18 cellular contexts compared by ENCODE assay signal in genomic region chr3:69249001-69249400, GRCh38.
DNase-seq lines count a peak whose midpoint lies in the region; ATAC-seq and TF ChIP-seq lines count a peak whose summit lies in the region.
"Had no signal": no experiment of that assay in that cellular context is flagged by ENCODE, and none has a peak within 500 bp of the region (broad histone marks: within the 10 kb centered on the region; RNA-seq: fewer than 3 reads in every experiment).

No MANE protein-coding gene starts in this region.

- no peaks in the 10 kb centered on the region for H3K36me3 Mint-ChIP-seq in activated naive CD8-positive, alpha-beta T cell treated with anti-CD3 and anti-CD28 coated beads, Interleukin-2, amount 10 ng/mL, durations not matched to agents 7 days and 5 days
- H3K36me3 Mint-ChIP-seq in activated naive CD8-positive, alpha-beta T cell treated with anti-CD3 and anti-CD28 coated beads for 36 hours, result no peaks in the 10 kb centered on the region
- H3K36me3 Mint-ChIP-seq in brain, result peaks cover 5% of the 10 kb centered on the region
- no peaks in the 10 kb centered on the region for H3K36me3 Mint-ChIP-seq in type B pancreatic cell
- H3K36me3 Mint-ChIP-seq: memory B cell; stimulated activated naive B cell treated with anti-CD40 and anti-IgM and Interleukin-4, amounts not matched to agents 10 μg/mL and 1 μg/mL and 100 μg/mL, for 72 hours had no signal

- DNase-seq in activated naive CD8-positive, alpha-beta T cell treated with anti-CD3 and anti-CD28 coated beads, Interleukin-2, amount 10 ng/mL, durations not matched to agents 7 days and 5 days, result no peak
- DNase-seq in activated naive CD8-positive, alpha-beta T cell treated with anti-CD3 and anti-CD28 coated beads for 36 hours, result no peak
- DNase-seq in type B pancreatic cell (ENCODE audit: extremely low spot score, unreplicated experiment) (no peak), mucosa of descending colon (no peak), DMS79 treated with DMSO at 0.1 percent for 48 hours (lab: John Stamatoyannopoulos, UW) (no peak), NCI-H1417 treated with DMSO at 0.1 percent for 48 hours (lab: John Stamatoyannopoulos, UW) (no peak)
- DNase-seq: activated CD4-positive, alpha-beta T cell treated with anti-CD3 and anti-CD28 coated beads, Interleukin-2, amount 50 U/mL, for 4 hours; activated gamma-delta T cell treated with Interleukin-2 at 50 U/mL for 16 hours; effector memory CD8-positive, alpha-beta T cell; foreskin fibroblast; H9; NCI-H2029 treated with DMSO at 0.1 percent for 48 hours; NCI-H526 treated with DMSO at 0.1 percent for 48 hours; stimulated activated naive B cell treated with anti-CD40 and anti-IgM and Interleukin-4, amounts not matched to agents 10 μg/mL and 1 μg/mL and 100 μg/mL, for 72 hours had no signal

- no peaks in the 10 kb centered on the region for H3K9me3 Mint-ChIP-seq in activated naive CD8-positive, alpha-beta T cell treated with anti-CD3 and anti-CD28 coated beads, Interleukin-2, amount 10 ng/mL, durations not matched to agents 7 days and 5 days
- H3K9me3 Mint-ChIP-seq in activated naive CD8-positive, alpha-beta T cell treated with anti-CD3 and anti-CD28 coated beads for 36 hours, result no peaks in the 10 kb centered on the region
- H3K9me3 Mint-ChIP-seq in brain, result no peaks in the 10 kb centered on the region
- H3K9me3 Mint-ChIP-seq in type B pancreatic cell, result no peaks in the 10 kb centered on the region
- H3K9me3 Mint-ChIP-seq: effector memory CD8-positive, alpha-beta T cell; H9; memory B cell; stimulated activated naive B cell treated with anti-CD40 and anti-IgM and Interleukin-4, amounts not matched to agents 10 μg/mL and 1 μg/mL and 100 μg/mL, for 72 hours had no signal

- peaks cover 3% of the 10 kb centered on the region for H3K4me1 Mint-ChIP-seq in activated naive CD8-positive, alpha-beta T cell treated with anti-CD3 and anti-CD28 coated beads, Interleukin-2, amount 10 ng/mL, durations not matched to agents 7 days and 5 days
- H3K4me1 Mint-ChIP-seq in activated naive CD8-positive, alpha-beta T cell treated with anti-CD3 and anti-CD28 coated beads for 36 hours, result peaks cover 7% of the 10 kb centered on the region
- H3K4me1 Mint-ChIP-seq in brain (peaks cover 48% of the 10 kb centered on the region), type B pancreatic cell (ENCODE audit: unreplicated experiment) (peaks cover 47% of the 10 kb centered on the region)
- H3K4me1 Mint-ChIP-seq: memory B cell had no signal

- H3K4me3 ChIP-seq in mesodermal cell (ENCODE audit: extremely low read depth, insufficient read depth, low read length, poor library complexity, severe bottlenecking) (peak overlapping the region; percentile 44), mucosa of descending colon (no peak overlapping the region)
- H3K4me3 ChIP-seq: skin epidermis had no signal

- H3K9me3 ChIP-seq in mesodermal cell (ENCODE audit: control insufficient read depth, low read length) (no peaks in the 10 kb centered on the region), mucosa of descending colon (no peaks in the 10 kb centered on the region)

- intact Hi-C loops in mucosa of descending colon (cut with DNase I, micrococcal nuclease), result no loop called here

- H3K27ac Mint-ChIP-seq in activated naive CD8-positive, alpha-beta T cell treated with anti-CD3 and anti-CD28 coated beads, Interleukin-2, amount 10 ng/mL, durations not matched to agents 7 days and 5 days, result no peak overlapping the region
- H3K27ac Mint-ChIP-seq in activated naive CD8-positive, alpha-beta T cell treated with anti-CD3 and anti-CD28 coated beads for 36 hours, result no peak overlapping the region
- peak overlapping the region; percentile 25 to 93 (median 89) for H3K27ac Mint-ChIP-seq in brain
- peak overlapping the region; percentile 84 for H3K27ac Mint-ChIP-seq in type B pancreatic cell
- H3K27ac Mint-ChIP-seq: memory B cell; stimulated activated naive B cell treated with anti-CD40 and anti-IgM and Interleukin-4, amounts not matched to agents 10 μg/mL and 1 μg/mL and 100 μg/mL, for 72 hours had no signal

- H3K27me3 Mint-ChIP-seq in activated naive CD8-positive, alpha-beta T cell treated with anti-CD3 and anti-CD28 coated beads, Interleukin-2, amount 10 ng/mL, durations not matched to agents 7 days and 5 days, result peaks cover 16% of the 10 kb centered on the region
- H3K27me3 Mint-ChIP-seq in activated naive CD8-positive, alpha-beta T cell treated with anti-CD3 and anti-CD28 coated beads for 36 hours, result no peaks in the 10 kb centered on the region
- H3K27me3 Mint-ChIP-seq in brain, result peaks cover 4% of the 10 kb centered on the region
- no peaks in the 10 kb centered on the region for H3K27me3 Mint-ChIP-seq in type B pancreatic cell
- H3K27me3 Mint-ChIP-seq: effector memory CD8-positive, alpha-beta T cell; stimulated activated naive B cell treated with anti-CD40 and anti-IgM and Interleukin-4, amounts not matched to agents 10 μg/mL and 1 μg/mL and 100 μg/mL, for 72 hours had no signal

- peak overlapping the region; percentile 12 for H3K4me3 Mint-ChIP-seq in activated naive CD8-positive, alpha-beta T cell treated with anti-CD3 and anti-CD28 coated beads, Interleukin-2, amount 10 ng/mL, durations not matched to agents 7 days and 5 days
- no peak overlapping the region for H3K4me3 Mint-ChIP-seq in activated naive CD8-positive, alpha-beta T cell treated with anti-CD3 and anti-CD28 coated beads for 36 hours
- peak overlapping the region; percentile 82 to 87 (median 86) for H3K4me3 Mint-ChIP-seq in brain
- H3K4me3 Mint-ChIP-seq in type B pancreatic cell, result peak overlapping the region; percentile 92
- H3K4me3 Mint-ChIP-seq: memory B cell; stimulated activated naive B cell treated with anti-CD40 and anti-IgM and Interleukin-4, amounts not matched to agents 10 μg/mL and 1 μg/mL and 100 μg/mL, for 72 hours had no signal

- 0% methylated on average over 1 of the region's 2 CpGs; no CpG with 5 or more reads in 1 of the 2 experiments for WGBS in mesodermal cell (ENCODE audit: insufficient coverage in 2 of 2), 2 experiments

- TF ChIP-seq CTCF in brain (conservative IDR thresholded peaks at IDR 0.05), result no peak
- no peak for TF ChIP-seq CTCF in type B pancreatic cell (conservative IDR thresholded peaks at IDR 0.05)
- no peak for TF ChIP-seq CTCF in mucosa of descending colon (IDR thresholded peaks at IDR 0.05)

- POLR2A ChIA-PET in activated naive CD8-positive, alpha-beta T cell treated with anti-CD3 and anti-CD28 coated beads, Interleukin-2, amount 10 ng/mL, durations not matched to agents 7 days and 5 days (lab: Charles Lee), result interaction anchor here (0.6 to 1.0 kb wide), 2 partner anchors 12 to 151 kb away, joined by 3 read pairs; no protein-coding TSS in a partner anchor

- no peaks in the 10 kb centered on the region for H3K36me3 ChIP-seq in mesodermal cell (ENCODE audit: control insufficient read depth, insufficient read depth, low read length)
- H3K36me3 ChIP-seq in mucosa of descending colon (ENCODE audit: low read depth), result no peaks in the 10 kb centered on the region

- H3K4me1 ChIP-seq in mesodermal cell (ENCODE audit: control insufficient read depth, insufficient read depth, low read length, poor library complexity, severe bottlenecking) (peaks cover 15% of the 10 kb centered on the region), mucosa of descending colon (ENCODE audit: low read depth) (no peaks in the 10 kb centered on the region)

- peak overlapping the region; percentile 30 for H3K27ac ChIP-seq in mesodermal cell (ENCODE audit: low read depth, low read length, severe bottlenecking)

- no peak for ATAC-seq in activated naive CD8-positive, alpha-beta T cell treated with anti-CD3 and anti-CD28 coated beads, Interleukin-2, amount 10 ng/mL, durations not matched to agents 7 days and 5 days (ENCODE audit: low read depth)
- ATAC-seq in mucosa of descending colon, result no peak
- ATAC-seq: stimulated activated naive B cell treated with anti-CD40 and anti-IgM and Interleukin-4, amounts not matched to agents 10 μg/mL and 1 μg/mL and 100 μg/mL, for 72 hours had no signal

Comparison
In these comparisons a context has a peak if more than half of its experiments do, and no peak if none do; other contexts are left out.
1. H3K27ac Mint-ChIP-seq: peak in brain (5 of 5) and type B pancreatic cell (single experiment); none in activated naive CD8-positive, alpha-beta T cell treated with anti-CD3 and anti-CD28 coated beads, Interleukin-2, amount 10 ng/mL, durations not matched to agents 7 days and 5 days (single experiment) and activated naive CD8-positive, alpha-beta T cell treated with anti-CD3 and anti-CD28 coated beads for 36 hours (single experiment).